In genomic region chr11:62540804-62541671, GRCh38 we compare ENCODE assay signal across 8 cellular contexts. TPM values are rescaled to one million over a fixed set of nuclear protein-coding genes. Genes with fewer than 3 reads are reported as not detected.
A peak's percentile ranks its signal among the peaks of the same experiment; 100 is the strongest.
DNase-seq lines count a peak whose midpoint lies in the region; ATAC-seq and TF ChIP-seq lines count a peak whose summit lies in the region.

No MANE protein-coding gene starts in this region.

- CTCF ChIA-PET in WTC11 (lab: Charles Lee): interaction anchor here (2.3 to 13.3 kb wide), 3 partner anchors 42 to 117 kb away, joined by 25 to 552 read pairs (median 122); partner anchors contain the start of gene SCGB1A1

- peaks cover 50% of the 10 kb centered on the region for H3K27me3 Mint-ChIP-seq in WTC11 (ENCODE audit: low read depth)

- H3K36me3 ChIP-seq in heart right ventricle: peaks cover 0 to 26% (median 1%) of the 10 kb centered on the region in 9 donors
- peaks cover 3 to 6% of the 10 kb centered on the region in 2 donors for H3K36me3 ChIP-seq in stomach smooth muscle (ENCODE audit: control insufficient read depth in 2 of 2, insufficient read depth in 2 of 2, low read length in 2 of 2)

- ATAC-seq in HG03103 (IDR thresholded peaks at IDR 0.05; ENCODE audit: low read depth, unreplicated experiment) (peak; percentile 36), WTC11 (no peak), heart right ventricle (peak in 1 of 8 donors; percentile 0)

- H3K27ac ChIP-seq in heart right ventricle (peak overlapping the region; percentile 51 to 100 (median 99)), stomach smooth muscle (ENCODE audit: low read length) (peak overlapping the region; percentile 94)

- peak; percentile 53 for DNase-seq in stimulated activated CD4-positive, alpha-beta T cell treated with anti-CD3 and anti-CD28 coated beads, Interleukin-15, amount 100 ng/mL, for 24 hours
- DNase-seq in stimulated activated CD4-positive, alpha-beta T cell treated with anti-CD3 and anti-CD28 coated beads, Interleukin-4, amount 100 ng/mL, for 1 hour: no peak
- DNase-seq in WTC11 (ENCODE audit: low spot score) (no peak), heart right ventricle (peak; percentile 44 to 48), amniotic stem cell (lab: John Stamatoyannopoulos, UW) (no peak), T1000 (lab: John Stamatoyannopoulos, UW) (no peak)

- no peaks in the 10 kb centered on the region for H3K9me3 ChIP-seq in heart right ventricle
- no peaks in the 10 kb centered on the region for H3K9me3 ChIP-seq in stomach smooth muscle (ENCODE audit: control insufficient read depth in 2 of 2, low read length in 2 of 2)

- H3K4me1 Mint-ChIP-seq in WTC11: peaks cover 45% of the 10 kb centered on the region

- H3K4me1 ChIP-seq in heart right ventricle: peaks cover 60 to 91% (median 84%) of the 10 kb centered on the region in 9 donors
- peaks cover 81% of the 10 kb centered on the region for H3K4me1 ChIP-seq in stomach smooth muscle (ENCODE audit: control insufficient read depth, insufficient read depth, low read length)

- H3K9me3 Mint-ChIP-seq in WTC11: no peaks in the 10 kb centered on the region

- POLR2A ChIA-PET in WTC11 (lab: Charles Lee): no interaction called here

- no peak overlapping the region for H3K4me3 Mint-ChIP-seq in WTC11

- WGBS in heart right ventricle, 2 donors: 12 to 14% methylated on average over 16 of the region's 16 CpGs

- intact Hi-C loops in heart right ventricle (cut with DNase I): loop anchor here in 8 of 10 donors (5.0 to 10.0 kb wide), 7 partner anchors 34 to 146 kb away; no protein-coding TSS in a partner anchor

- peak overlapping the region; percentile 36 to 88 for H3K9ac ChIP-seq in stomach smooth muscle (ENCODE audit: low read length in 2 of 2)

- H3K36me3 Mint-ChIP-seq in WTC11: no peaks in the 10 kb centered on the region

- TF ChIP-seq CTCF in WTC11 (IDR thresholded peaks at IDR 0.05): no peak
- no peak for TF ChIP-seq CTCF in heart right ventricle (IDR thresholded peaks at IDR 0.05)

- H3K27me3 ChIP-seq in heart right ventricle (peaks cover 0 to 6% (median 0%) of the 10 kb centered on the region in 7 donors), stomach smooth muscle (ENCODE audit: control insufficient read depth in 1 of 2, insufficient read depth in 2 of 2, low read length in 2 of 2) (no peaks in the 10 kb centered on the region)

- 0 out of 2 replicates have a peak overlapping the region, but pooled peaks have one; percentile 16 for H3K27ac Mint-ChIP-seq in WTC11

- H3K4me3 ChIP-seq in heart right ventricle (peak overlapping the region in 9 of 10 donors; percentile 0 to 100 (median 99)), stomach smooth muscle (ENCODE audit: low read length in 2 of 2) (peak overlapping the region; percentile 64 to 95)

TF ChIP-seq in WTC11, 78 proteins besides CTCF, POLR2A, EP300 and RAD21 (continues in another document):
- no peak for TF ChIP-seq ZBTB43 (CRISPR knock-in tag; IDR thresholded peaks at IDR 0.05)
- TF ChIP-seq FOXJ3 (CRISPR knock-in tag; IDR thresholded peaks at IDR 0.05; ENCODE audit: borderline replicate concordance): no peak
- no peak for TF ChIP-seq ATF6 (CRISPR knock-in tag; IDR thresholded peaks at IDR 0.05)
- no peak for TF ChIP-seq MYBL2 (CRISPR knock-in tag; IDR thresholded peaks at IDR 0.05)
- no peak for TF ChIP-seq ZMAT4 (CRISPR knock-in tag; IDR thresholded peaks at IDR 0.05)
- no peak for TF ChIP-seq E2F4 (CRISPR knock-in tag; IDR thresholded peaks at IDR 0.05; ENCODE audit: borderline replicate concordance, low read depth)
- no peak for TF ChIP-seq GTF2I (CRISPR knock-in tag; conservative IDR thresholded peaks at IDR 0.05)
- TF ChIP-seq PRRX2 (CRISPR knock-in tag; IDR thresholded peaks at IDR 0.05): no peak
- TF ChIP-seq SMAD3 (CRISPR knock-in tag; IDR thresholded peaks at IDR 0.05; ENCODE audit: borderline replicate concordance): no peak
- no peak for TF ChIP-seq ZNF121 (CRISPR knock-in tag; IDR thresholded peaks at IDR 0.05)
- TF ChIP-seq ZNF281 (CRISPR knock-in tag; IDR thresholded peaks at IDR 0.05): no peak
- no peak for TF ChIP-seq SP1 (CRISPR knock-in tag; conservative IDR thresholded peaks at IDR 0.05)
- no peak for TF ChIP-seq ESRRA (CRISPR knock-in tag; IDR thresholded peaks at IDR 0.05; ENCODE audit: borderline replicate concordance)
- TF ChIP-seq IRF1 (CRISPR knock-in tag; IDR thresholded peaks at IDR 0.05): no peak
- TF ChIP-seq CREB1 (CRISPR knock-in tag; IDR thresholded peaks at IDR 0.05): no peak

RNA-seq across cellular contexts. Expression of gene AHNAK, which starts 5.6 kb away (rescaled TPM):
- total RNA-seq in WTC11 (2021) (10.9 to 21.0 TPM (median 11.5 TPM) in 3 replicates), heart right ventricle (100 to 1,000 TPM; 259 to 447 (median 386) TPM)
- 100 to 1,000 TPM; 101 to 113 TPM for polyA plus RNA-seq in heart right ventricle

RNA-seq across cellular contexts. Expression of gene EEF1G, which starts 32.7 kb away (rescaled TPM):
- 1,667 to 1,857 TPM (median 1,846 TPM) in 3 replicates for total RNA-seq in WTC11 (2021)
- total RNA-seq in heart right ventricle: 1,000 to 10,000 TPM in 5 of 10 donors, 100 to 1,000 TPM in 5; 784 to 1,131 (median 1,002) TPM
- polyA plus RNA-seq in heart right ventricle: 1,000 to 10,000 TPM in 1 of 2 donors, 100 to 1,000 TPM in 1; 555 to 1,173 TPM

RNA-seq across cellular contexts. Expression of gene TUT1, which starts 50.3 kb away (rescaled TPM):
- total RNA-seq in WTC11 (2021) (35.3 to 40.0 TPM (median 37.3 TPM) in 3 replicates), heart right ventricle (10 to 100 TPM in 8 of 10 donors, 1 to 10 TPM in 2; 8.2 to 17.9 (median 12.3) TPM)
- polyA plus RNA-seq in heart right ventricle: 10 to 100 TPM in 1 of 2 donors, 1 to 10 TPM in 1; 9.3 to 19.2 TPM

Comparison
In these comparisons a context has a peak if more than half of its experiments do, and no peak if none do; other contexts are left out.
1. DNase-seq: peak in stimulated activated CD4-positive, alpha-beta T cell treated with anti-CD3 and anti-CD28 coated beads, Interleukin-15, amount 100 ng/mL, for 24 hours (single experiment) and heart right ventricle (2 of 2); none in stimulated activated CD4-positive, alpha-beta T cell treated with anti-CD3 and anti-CD28 coated beads, Interleukin-4, amount 100 ng/mL, for 1 hour (single experiment), WTC11 (single experiment), amniotic stem cell (single experiment) and T1000 (single experiment).
2. RNA of gene AHNAK, which starts 5.6 kb away (total RNA-seq): 259 to 447 TPM in heart right ventricle; 10.9 to 21.0 TPM in WTC11; every median in the first group is over 10 times any median in the second.